Comparison of ENCODE assay signal across 27 cellular contexts in the genomic region with DNA sequence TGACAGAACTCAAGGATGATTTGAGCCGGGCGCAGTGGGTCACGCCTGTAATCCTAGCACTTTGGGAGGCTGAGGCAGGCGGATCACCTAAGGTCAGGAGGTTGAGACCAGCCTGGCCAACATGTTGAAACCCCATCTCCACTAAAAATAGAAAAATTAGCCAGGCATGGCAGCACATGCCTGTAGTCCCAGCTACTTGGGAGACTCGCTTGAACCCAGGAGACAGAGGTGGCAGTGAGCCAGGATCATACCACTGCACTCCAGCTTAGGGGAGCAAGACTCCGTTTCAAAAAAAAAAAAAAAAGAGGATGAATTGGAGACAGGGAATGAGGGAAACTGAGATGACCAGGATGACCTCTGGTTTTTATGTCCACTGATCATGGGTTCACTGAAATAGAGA.
"Had no signal": no experiment of that assay in that cellular context is flagged by ENCODE, and none has a peak within 500 bp of the region (broad histone marks: within the 10 kb centered on the region; RNA-seq: fewer than 3 reads in every experiment).

No MANE protein-coding gene starts in this region.

- FAIRE-seq: urothelium cell line had no signal

- H3K4me3 ChIP-seq: stomach, suprapubic skin, testis, thoracic aorta, thyroid gland, tibial artery, tibial nerve, transverse colon, upper lobe of left lung, upper lobe of right lung, uterus, vagina had no signal

- H3K9me3 ChIP-seq: stomach, suprapubic skin, testis, thoracic aorta, thyroid gland, tibial artery, tibial nerve, transverse colon, upper lobe of left lung, upper lobe of right lung, uterus, vagina had no signal

- H3K27ac ChIP-seq: stomach, suprapubic skin, testis, thoracic aorta, thyroid gland, tibial artery, tibial nerve, transverse colon, upper lobe of left lung, upper lobe of right lung, uterus, vagina had no signal

- H3K27me3 ChIP-seq: stomach, testis, thyroid gland, tibial artery, tibial nerve, transverse colon, upper lobe of left lung, upper lobe of right lung, uterus, vagina had no signal

- H3K4me1 ChIP-seq: stomach, suprapubic skin, testis, thyroid gland, tibial artery, tibial nerve, transverse colon, upper lobe of left lung, upper lobe of right lung, uterus, vagina had no signal

- DNase-seq: stimulated activated CD4-positive, alpha-beta T cell treated with anti-CD3 and anti-CD28 coated beads, Interleukin-2, amount 100 ng/mL, for 48 hours; stimulated activated CD4-positive, alpha-beta T cell treated with anti-CD3 and anti-CD28 coated beads, Interleukin-4, amount 100 ng/mL, for 1 hour; stimulated activated CD4-positive, alpha-beta T cell treated with anti-CD3 and anti-CD28 coated beads, Interleukin-4, amount 100 ng/mL, for 24 hours; stimulated activated CD4-positive, alpha-beta T cell treated with anti-CD3 and anti-CD28 coated beads, Interleukin-4, amount 100 ng/mL, for 4 hours; stimulated activated CD8-positive, alpha-beta memory T cell treated with anti-CD3 and anti-CD28 coated beads, Interleukin-4, amount 100 ng/mL, for 48 hours; stimulated activated naive B cell treated with anti-CD40 and anti-IgM and Interleukin-4, amounts not matched to agents 10 μg/mL and 1 μg/mL and 100 μg/mL, for 72 hours; stimulated activated naive CD4-positive, alpha-beta T cell; stimulated activated naive CD4-positive, alpha-beta T cell treated with Interleukin-2 at 50 U/mL for 16 hours; stimulated activated naive CD8-positive, alpha-beta T cell treated with anti-CD3 and anti-CD28 coated beads, Interleukin-15, amount 100 ng/mL, for 72 hours; stimulated activated naive CD8-positive, alpha-beta T cell treated with anti-CD3 and anti-CD28 coated beads, Interleukin-15, Interleukin-2, amounts not matched to agents 100 U/mL and 50 U/mL, for 24 hours; stomach; substantia nigra; testis; thyroid gland; tibial artery; transverse colon; trophoblast cell; upper lobe of left lung; upper lobe of right lung; uterus had no signal

- ATAC-seq: stimulated activated effector memory CD8-positive, alpha-beta T cell treated with anti-CD3 and anti-CD28 coated beads, Interleukin-12 subunit alpha, Interleukin-12 subunit beta, amount 100 ng/mL, for 72 hours; stimulated activated memory B cell treated with anti-CD40 and anti-IgM and Interleukin-4, amounts not matched to agents 10 μg/mL and 1 μg/mL and 100 μg/mL, for 72 hours; stimulated activated naive B cell treated with anti-CD40 and anti-IgM and Interleukin-4, amounts not matched to agents 10 μg/mL and 1 μg/mL and 100 μg/mL, for 72 hours; stimulated activated naive CD8-positive, alpha-beta T cell treated with anti-CD3 and anti-CD28 coated beads, Interleukin-15, amount 100 ng/mL, for 72 hours; stimulated activated naive CD8-positive, alpha-beta T cell treated with anti-CD3 and anti-CD28 coated beads, Interleukin-15, Interleukin-2, amounts not matched to agents 100 U/mL and 50 U/mL, for 24 hours; upper lobe of right lung had no signal

- H3K36me3 ChIP-seq: stomach, suprapubic skin, thoracic aorta, thyroid gland, tibial artery, tibial nerve, transverse colon, upper lobe of left lung, upper lobe of right lung, uterus, vagina had no signal
